17 cellular contexts compared by ENCODE assay signal in the genomic region with DNA sequence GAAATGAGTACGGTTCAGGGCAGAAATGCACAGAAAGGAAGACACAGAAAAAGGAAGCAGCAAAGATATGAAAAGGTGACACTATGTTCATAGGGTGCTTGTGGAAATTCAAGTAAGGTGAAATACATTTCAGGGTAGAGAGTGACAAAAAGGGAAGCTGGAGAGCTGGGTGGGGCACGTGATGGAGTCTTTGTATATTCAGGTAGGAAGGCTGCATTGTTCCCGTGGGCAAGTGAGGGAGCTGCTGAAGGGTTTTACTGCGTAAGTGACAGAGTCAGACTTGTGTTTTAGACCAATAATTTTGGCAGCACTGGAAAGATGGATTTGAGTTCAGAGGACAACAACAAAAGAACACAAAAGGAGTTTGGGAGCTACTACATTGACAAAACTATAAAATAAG.
"Had no signal": no experiment of that assay in that cellular context is flagged by ENCODE, and none has a peak within 500 bp of the region (broad histone marks: within the 10 kb centered on the region; RNA-seq: fewer than 3 reads in every experiment).

No MANE protein-coding gene starts in this region.

- H3K36me3 ChIP-seq: colonic mucosa, gastrocnemius medialis, heart right ventricle, ovary had no signal

- ATAC-seq: activated CD8-positive, alpha-beta memory T cell treated with anti-CD3 and anti-CD28 coated beads, Interleukin-2, amount 10 ng/mL, durations not matched to agents 7 days and 5 days; gastrocnemius medialis; heart right ventricle; left lobe of liver had no signal

- H3K36me3 Mint-ChIP-seq: activated CD8-positive, alpha-beta memory T cell treated with anti-CD3 and anti-CD28 coated beads, Interleukin-2, amount 10 ng/mL, durations not matched to agents 7 days and 5 days; activated naive CD8-positive, alpha-beta T cell treated with anti-CD3 and anti-CD28 coated beads for 36 hours had no signal

- H3K4me1 Mint-ChIP-seq: activated CD8-positive, alpha-beta memory T cell treated with anti-CD3 and anti-CD28 coated beads, Interleukin-2, amount 10 ng/mL, durations not matched to agents 7 days and 5 days; activated naive CD8-positive, alpha-beta T cell treated with anti-CD3 and anti-CD28 coated beads for 36 hours had no signal

- H3K4me3 Mint-ChIP-seq: activated CD8-positive, alpha-beta memory T cell treated with anti-CD3 and anti-CD28 coated beads, Interleukin-2, amount 10 ng/mL, durations not matched to agents 7 days and 5 days; activated naive CD8-positive, alpha-beta T cell treated with anti-CD3 and anti-CD28 coated beads for 36 hours; activated T-cell treated with anti-CD3 and anti-CD28 coated beads, Interleukin-2, amount 50 U/mL, for 24 hours; memory B cell had no signal

- FAIRE-seq: islet of Langerhans had no signal

- H3K27ac ChIP-seq: colonic mucosa, gastrocnemius medialis, heart right ventricle, ovary had no signal

- H3K4me1 ChIP-seq: colonic mucosa had no signal

- H3K27ac Mint-ChIP-seq: activated CD8-positive, alpha-beta memory T cell treated with anti-CD3 and anti-CD28 coated beads, Interleukin-2, amount 10 ng/mL, durations not matched to agents 7 days and 5 days; activated naive CD8-positive, alpha-beta T cell treated with anti-CD3 and anti-CD28 coated beads for 36 hours; activated T-cell treated with anti-CD3 and anti-CD28 coated beads, Interleukin-2, amount 50 U/mL, for 24 hours; memory B cell had no signal

- H3K4me3 ChIP-seq: colonic mucosa, gastrocnemius medialis, heart right ventricle, ovary had no signal

- DNase-seq: activated CD4-positive, alpha-beta T cell treated with anti-CD3 and anti-CD28 coated beads for 1 hour; activated CD4-positive, alpha-beta T cell treated with anti-CD3 and anti-CD28 coated beads, Interleukin-2, amount 50 U/mL, for 48 hours; activated CD8-positive, alpha-beta memory T cell treated with anti-CD3 and anti-CD28 coated beads, Interleukin-2, amount 10 ng/mL, durations not matched to agents 7 days and 5 days; activated effector memory CD4-positive, alpha-beta T cell treated with anti-CD3 and anti-CD28 coated beads, Interleukin-2, amount 50 U/mL, for 16 hours; activated naive CD8-positive, alpha-beta T cell treated with anti-CD3 and anti-CD28 coated beads for 36 hours; activated T-cell treated with anti-CD3 and anti-CD28 coated beads, Interleukin-2, amount 50 U/mL, for 24 hours; colonic mucosa; gastrocnemius medialis; heart right ventricle; ovary; stimulated activated CD4-positive, alpha-beta T cell treated with anti-CD3 and anti-CD28 coated beads, Interleukin-2, amount 100 ng/mL, for 48 hours; stimulated activated naive CD4-positive, alpha-beta T cell treated with Interleukin-2 at 50 U/mL for 16 hours; T-helper 9 cell; trophoblast cell had no signal

- H3K27me3 ChIP-seq: colonic mucosa, gastrocnemius medialis, heart right ventricle, ovary had no signal

- H3K27me3 Mint-ChIP-seq: activated T-cell treated with anti-CD3 and anti-CD28 coated beads, Interleukin-2, amount 50 U/mL, for 24 hours; memory B cell had no signal

- H3K9me3 ChIP-seq: colonic mucosa, gastrocnemius medialis, heart right ventricle, ovary had no signal

- H3K9me3 Mint-ChIP-seq: activated naive CD8-positive, alpha-beta T cell treated with anti-CD3 and anti-CD28 coated beads for 36 hours; activated T-cell treated with anti-CD3 and anti-CD28 coated beads, Interleukin-2, amount 50 U/mL, for 24 hours; memory B cell had no signal
